Comparison of ENCODE assay signal across 1 cellular context in genomic region chr18:42306208-42306980, GRCh38.
TF ChIP-seq lines count a peak whose summit lies in the region.

No MANE protein-coding gene starts in this region.

TF ChIP-seq in K562, 482 proteins besides CTCF, POLR2A, EP300 and RAD21 (continued from another document):
- no peak for TF ChIP-seq GATAD2B (IDR thresholded peaks at IDR 0.05; ENCODE audit: borderline replicate concordance)
- no peak for TF ChIP-seq SRSF1 (IDR thresholded peaks at IDR 0.05; ENCODE audit: low read depth, low read length)
- TF ChIP-seq MXI1 (IDR thresholded peaks at IDR 0.05; ENCODE audit: low read depth, low read length): no peak
- TF ChIP-seq ZC3H4 (CRISPR knock-in tag; IDR thresholded peaks at IDR 0.05; ENCODE audit: borderline replicate concordance): no peak
- TF ChIP-seq, protein P1, sequence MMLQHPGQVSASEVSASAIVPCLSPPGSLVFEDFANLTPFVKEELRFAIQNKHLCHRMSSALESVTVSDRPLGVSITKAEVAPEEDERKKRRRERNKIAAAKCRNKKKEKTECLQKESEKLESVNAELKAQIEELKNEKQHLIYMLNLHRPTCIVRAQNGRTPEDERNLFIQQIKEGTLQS (IDR thresholded peaks at IDR 0.05): 0 out of 2 replicates have a peak, but pooled peaks have one; percentile 36
- TF ChIP-seq, protein P1 (CRISPR knock-in tag; conservative IDR thresholded peaks at IDR 0.05): no peak
- no peak for TF ChIP-seq MTA2 (IDR thresholded peaks at IDR 0.05; ENCODE audit: low read depth)
- no peak for TF ChIP-seq RBM15 (IDR thresholded peaks at IDR 0.05; ENCODE audit: insufficient read depth, low read length)
TF ChIP-seq in K562: peak in this region for 3.
